ENCODE assay signal across 28 cellular contexts in the genomic region with DNA sequence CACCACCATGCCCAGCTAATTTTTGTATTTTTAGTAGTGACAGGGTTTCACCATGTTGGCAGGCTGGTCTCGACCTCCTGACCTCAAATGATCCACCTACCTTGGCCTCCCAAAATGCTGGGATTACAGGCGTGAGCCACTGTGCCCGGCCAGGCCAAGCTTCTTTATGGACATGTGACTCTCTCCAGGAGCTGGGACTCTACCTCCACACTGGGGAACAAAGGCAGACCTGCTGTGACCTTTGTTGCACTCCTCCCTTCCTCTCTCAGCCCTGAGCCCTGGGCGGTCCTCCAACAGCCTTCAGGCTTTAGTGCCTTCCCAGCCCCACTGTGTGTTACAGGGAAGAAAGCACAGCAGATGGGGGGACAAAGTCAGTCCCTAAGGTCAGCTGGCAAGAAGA. TPM values are rescaled to one million over a fixed set of nuclear protein-coding genes. Genes with fewer than 3 reads are reported as not detected.
DNase-seq lines count a peak whose midpoint lies in the region; ATAC-seq and TF ChIP-seq lines count a peak whose summit lies in the region.
"Had no signal": no experiment of that assay in that cellular context is flagged by ENCODE, and none has a peak within 500 bp of the region (broad histone marks: within the 10 kb centered on the region; RNA-seq: fewer than 3 reads in every experiment).

No MANE protein-coding gene starts in this region.

- H3K4me3 Mint-ChIP-seq in activated T-cell treated with anti-CD3 and anti-CD28 coated beads, Interleukin-2, amount 50 U/mL, for 72 hours = no peak overlapping the region
- H3K4me3 Mint-ChIP-seq: B cell had no signal

- TF ChIP-seq POLR2A in sigmoid colon (IDR thresholded peaks at IDR 0.05) = no peak

- 89 to 92% methylated on average over 4 of the region's 4 CpGs for WGBS in sigmoid colon, 2 donors

- peak overlapping the region; percentile 23 for H3K27ac ChIP-seq in OCI-LY1 (ENCODE audit: low read depth, low read length, poor library complexity, severe bottlenecking)
- no peak overlapping the region for H3K27ac ChIP-seq in sigmoid colon
- H3K27ac ChIP-seq: esophagus muscularis mucosa, heart right ventricle, KMS-11, stomach, vagina had no signal

- H3K9me3 Mint-ChIP-seq in activated T-cell treated with anti-CD3 and anti-CD28 coated beads, Interleukin-2, amount 50 U/mL, for 72 hours = peaks cover 0 to 2% of the 10 kb centered on the region in 2 donors
- H3K9me3 Mint-ChIP-seq: CD8-positive, alpha-beta memory T cell; naive thymus-derived CD4-positive, alpha-beta T cell had no signal

- peaks cover 31% of the 10 kb centered on the region for H3K4me1 ChIP-seq in OCI-LY1 (ENCODE audit: insufficient read depth, low read length, severe bottlenecking)
- peaks cover 0 to 7% (median 0%) of the 10 kb centered on the region in 4 donors for H3K4me1 ChIP-seq in sigmoid colon
- peaks cover 14% of the 10 kb centered on the region for H3K4me1 ChIP-seq in BE2C
- H3K4me1 ChIP-seq: vagina had no signal

- H3K79me2 ChIP-seq in OCI-LY1 (ENCODE audit: insufficient read depth, low read length) = no peaks in the 10 kb centered on the region

- ATAC-seq in activated T-cell treated with anti-CD3 and anti-CD28 coated beads, Interleukin-2, amount 50 U/mL, for 72 hours (replicated peaks in 1 of 2) = no peak
- ATAC-seq in left lobe of liver = no peak

- no peaks in the 10 kb centered on the region for H3K9me2 ChIP-seq in OCI-LY1 (ENCODE audit: low read depth, low read length)
- H3K9me2 ChIP-seq: SK-N-SH had no signal

- no peaks in the 10 kb centered on the region for H3F3A ChIP-seq in OCI-LY1 (ENCODE audit: insufficient read depth, low read length)

- TF ChIP-seq CTCF in OCI-LY1 (IDR thresholded peaks at IDR 0.05; ENCODE audit: low read length) (no peak), sigmoid colon (IDR thresholded peaks at IDR 0.05) (no peak), BE2C (IDR thresholded peaks at IDR 0.05; ENCODE audit: low read depth, low read length) (no peak)

- DNase-seq in activated T-cell treated with anti-CD3 and anti-CD28 coated beads, Interleukin-2, amount 50 U/mL, for 72 hours = no peak
- DNase-seq in activated T-cell treated with anti-CD3 and anti-CD28 coated beads for 4 hours = no peak
- DNase-seq in left lobe of liver (ENCODE audit: low spot score) = peak; percentile 32
- peak; percentile 30 for DNase-seq in sigmoid colon
- no peak for DNase-seq in HuH-7.5 (ENCODE audit: low spot score)
- no peak for DNase-seq in BE2C
- no peak for DNase-seq in LoVo (ENCODE audit: low spot score)
- DNase-seq: ACHN; CD8-positive, alpha-beta memory T cell; central memory CD4-positive, alpha-beta T cell; dermis blood vessel endothelial cell; DMS153; foreskin fibroblast; heart right ventricle; MM.1S; naive thymus-derived CD4-positive, alpha-beta T cell; NCI-H1417 treated with DMSO at 0.1 percent for 48 hours; NCI-H2029 treated with DMSO at 0.1 percent for 48 hours; NCI-H526; SK-N-SH; stomach; T-helper 17 cell had no signal

- H3K27me3 ChIP-seq in OCI-LY1 (ENCODE audit: insufficient read depth, low read length) (no peaks in the 10 kb centered on the region), sigmoid colon (no peaks in the 10 kb centered on the region), BE2C (no peaks in the 10 kb centered on the region)
- H3K27me3 ChIP-seq: esophagus muscularis mucosa, heart right ventricle, stomach, vagina had no signal

- no peaks in the 10 kb centered on the region for H4K20me1 ChIP-seq in OCI-LY1 (ENCODE audit: insufficient read depth, low read length)

- H3K27me3 Mint-ChIP-seq in activated T-cell treated with anti-CD3 and anti-CD28 coated beads, Interleukin-2, amount 50 U/mL, for 72 hours (ENCODE audit: low read depth) = peaks cover 5% of the 10 kb centered on the region
- H3K27me3 Mint-ChIP-seq: T-helper 17 cell had no signal

- intact Hi-C loops in sigmoid colon (cut with DNase I) = no loop called here

- H3K4me1 Mint-ChIP-seq in activated T-cell treated with anti-CD3 and anti-CD28 coated beads, Interleukin-2, amount 50 U/mL, for 72 hours (ENCODE audit: low read depth) = peaks cover 26% of the 10 kb centered on the region

- TF ChIP-seq EP300 in sigmoid colon (IDR thresholded peaks at IDR 0.05) = no peak

- H3K36me3 Mint-ChIP-seq in activated T-cell treated with anti-CD3 and anti-CD28 coated beads, Interleukin-2, amount 50 U/mL, for 72 hours (ENCODE audit: insufficient read depth in 2 of 2) = no peaks in the 10 kb centered on the region
- H3K36me3 Mint-ChIP-seq: CD8-positive, alpha-beta memory T cell; naive thymus-derived CD4-positive, alpha-beta T cell had no signal

- H3K36me3 ChIP-seq in OCI-LY1 (ENCODE audit: insufficient read depth, low read length) = no peaks in the 10 kb centered on the region
- H3K36me3 ChIP-seq in sigmoid colon = no peaks in the 10 kb centered on the region
- H3K36me3 ChIP-seq in BE2C = no peaks in the 10 kb centered on the region
- H3K36me3 ChIP-seq: esophagus muscularis mucosa, heart right ventricle, stomach, vagina had no signal

- no peak overlapping the region for H3K4me3 ChIP-seq in OCI-LY1 (ENCODE audit: low read depth, low read length, poor library complexity, severe bottlenecking)
- H3K4me3 ChIP-seq in sigmoid colon = no peak overlapping the region
- H3K4me3 ChIP-seq in BE2C (ENCODE audit: low read depth, low read length) = no peak overlapping the region
- H3K4me3 ChIP-seq: esophagus muscularis mucosa, GM12878, heart right ventricle, stomach, vagina had no signal

- no peak overlapping the region for H3K4me2 ChIP-seq in OCI-LY1 (ENCODE audit: low read length)
- H3K4me2 ChIP-seq: KMS-11, SK-N-SH had no signal

- H3K9me3 ChIP-seq in OCI-LY1 (ENCODE audit: low read length) (no peaks in the 10 kb centered on the region), sigmoid colon (no peaks in the 10 kb centered on the region), BE2C (no peaks in the 10 kb centered on the region)
- H3K9me3 ChIP-seq: esophagus muscularis mucosa, heart right ventricle, SK-N-SH, stomach, vagina had no signal

- no peak overlapping the region for H2AFZ ChIP-seq in OCI-LY1 (ENCODE audit: low read length)

- H3K9ac ChIP-seq in OCI-LY1 (ENCODE audit: low read length) = no peak overlapping the region
- H3K9ac ChIP-seq: KMS-11, SK-N-SH had no signal

- peak overlapping the region; percentile 67 for H3K27ac Mint-ChIP-seq in activated T-cell treated with anti-CD3 and anti-CD28 coated beads, Interleukin-2, amount 50 U/mL, for 72 hours

RNA-seq across cellular contexts. Expression of gene DUSP5, which starts 55.0 kb away (rescaled TPM):
- total RNA-seq in activated T-cell treated with anti-CD3 and anti-CD28 coated beads, Interleukin-2, amount 50 U/mL, for 72 hours = 100 to 1,000 TPM; 122 to 242 TPM
- 3.8 TPM for total RNA-seq in left lobe of liver
- 10 to 100 TPM in 2 of 4 donors, 1 to 10 TPM in 2; 3.6 to 42.1 (median 7.6) TPM for total RNA-seq in sigmoid colon
- polyA plus RNA-seq in sigmoid colon = 10 to 100 TPM; 12.0 to 35.8 (median 20.9) TPM
- polyA plus RNA-seq in BE2C (2012; ENCODE audit: insufficient read depth, insufficient read length, low read depth) = 7.1 TPM

Comparison
In these comparisons a context has a peak if more than half of its experiments do, and no peak if none do; other contexts are left out.
1. DNase-seq: peak in left lobe of liver (single experiment) and sigmoid colon (single experiment); none in activated T-cell treated with anti-CD3 and anti-CD28 coated beads, Interleukin-2, amount 50 U/mL, for 72 hours (0 of 2), activated T-cell treated with anti-CD3 and anti-CD28 coated beads for 4 hours (single experiment), HuH-7.5 (single experiment), BE2C (single experiment) and LoVo (single experiment).